ENCODE assay signal across 8 cellular contexts in the genomic region with DNA sequence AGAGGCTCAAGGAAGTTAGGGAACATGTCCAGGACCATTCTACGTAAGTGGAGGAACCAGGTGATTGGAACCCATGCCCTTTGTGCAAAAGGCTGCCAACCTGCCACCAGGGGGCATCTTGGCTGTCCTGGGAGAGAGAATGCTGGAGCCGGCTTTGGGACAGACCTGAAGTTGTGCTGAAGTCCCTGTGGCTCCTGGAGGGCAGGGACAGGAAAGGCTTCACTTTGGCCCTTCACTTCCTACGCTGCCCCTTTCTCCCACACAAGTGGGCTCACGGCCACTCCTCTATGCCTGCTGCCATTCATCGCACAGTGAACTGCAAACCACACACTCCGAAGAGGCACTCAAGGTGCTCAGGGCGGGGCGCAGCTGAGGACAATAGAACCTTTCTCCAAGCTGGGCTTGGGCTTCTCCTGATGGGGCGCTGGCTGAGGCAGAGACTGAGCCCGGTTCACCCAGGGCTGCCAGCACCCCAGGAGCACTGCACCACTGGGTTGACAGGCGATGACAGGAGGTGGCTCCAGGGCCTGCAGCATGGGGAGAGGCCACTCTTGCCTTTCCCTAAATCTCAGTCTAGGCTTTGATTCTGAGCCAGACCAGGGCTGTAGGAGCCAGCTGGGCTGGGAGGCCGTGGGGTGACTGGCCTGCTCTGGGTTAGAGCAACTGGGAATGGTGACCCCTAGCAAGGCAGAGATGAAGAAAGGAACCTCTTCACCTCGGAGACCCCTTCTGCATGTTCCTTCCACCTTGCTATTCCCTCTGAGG. TPM values are rescaled to one million over a fixed set of nuclear protein-coding genes. Genes with fewer than 3 reads are reported as not detected.
DNase-seq lines count a peak whose midpoint lies in the region; ATAC-seq and TF ChIP-seq lines count a peak whose summit lies in the region.

No MANE protein-coding gene starts in this region.

- DNase-seq in CD4-positive, alpha-beta memory T cell, result peak; percentile 33 to 54 (median 42)
- peak; percentile 23 for DNase-seq in activated T-cell treated with anti-CD3 and anti-CD28 coated beads for 24 hours (ENCODE audit: low read depth)
- peak; percentile 65 for DNase-seq in germinal center (ENCODE audit: low spot score)
- DNase-seq in stimulated activated CD4-positive, alpha-beta T cell treated with anti-CD3 and anti-CD28 coated beads, Interleukin-4, amount 100 ng/mL, for 48 hours (ENCODE audit: low read depth in 2 of 2), result peak; percentile 40 to 45
- DNase-seq in NCI-H2227 treated with DMSO at 0.1 percent for 48 hours (lab: John Stamatoyannopoulos, UW), result no peak

- H3K4me3 Mint-ChIP-seq in CD4-positive, alpha-beta memory T cell, result no peak overlapping the region

- no peaks in the 10 kb centered on the region for H3K27me3 Mint-ChIP-seq in CD4-positive, alpha-beta memory T cell

- H3K4me1 ChIP-seq in CD4-positive, alpha-beta memory T cell (ENCODE audit: insufficient read depth, low read length), result no peaks in the 10 kb centered on the region

- H3K9me3 ChIP-seq in CD4-positive, alpha-beta memory T cell (ENCODE audit: control insufficient read depth in 1 of 2, low read length in 2 of 2), result no peaks in the 10 kb centered on the region

- no peaks in the 10 kb centered on the region for H3K9me3 Mint-ChIP-seq in CD4-positive, alpha-beta memory T cell

- no peaks in the 10 kb centered on the region for H3K27me3 ChIP-seq in CD4-positive, alpha-beta memory T cell (ENCODE audit: insufficient read depth, low read length)

- H3K36me3 ChIP-seq in CD4-positive, alpha-beta memory T cell (ENCODE audit: insufficient read depth, low read length), result no peaks in the 10 kb centered on the region

- peaks cover 4 to 10% (median 8%) of the 10 kb centered on the region in 4 donors for H3K4me1 Mint-ChIP-seq in CD4-positive, alpha-beta memory T cell

- H3K36me3 Mint-ChIP-seq in CD4-positive, alpha-beta memory T cell, result no peaks in the 10 kb centered on the region

- intact Hi-C loops in CD4-positive, alpha-beta memory T cell (cut with micrococcal nuclease), result loop anchor here (1.0 kb wide), 1 partner anchor 220 kb away; no protein-coding TSS in a partner anchor

- H3K27ac Mint-ChIP-seq in CD4-positive, alpha-beta memory T cell, result peak overlapping the region in 1 of 7 donors; percentile 73

- no peak for TF ChIP-seq EP300 in Ishikawa (IDR thresholded peaks at IDR 0.05; ENCODE audit: borderline replicate concordance)

- POLR2A ChIA-PET in CD4-positive, alpha-beta memory T cell (lab: Charles Lee; ENCODE audit: partially characterized antibody), result interaction anchor here (1.3 to 15.6 kb wide), 4 partner anchors 11 to 223 kb away, joined by 4 to 201 read pairs (median 4); a partner anchor contains a TSS

- TF ChIP-seq RAD21 in Ishikawa (IDR thresholded peaks at IDR 0.05; ENCODE audit: low read depth), result peak; percentile 44; the same call in 1 of the 2 replicates

- ATAC-seq in HG02571 (IDR thresholded peaks at IDR 0.05; ENCODE audit: unreplicated experiment) (no peak), GM19463 (IDR thresholded peaks at IDR 0.05; ENCODE audit: unreplicated experiment) (no peak)

- CTCF ChIA-PET in CD4-positive, alpha-beta memory T cell (lab: Charles Lee; ENCODE audit: partially characterized antibody), result interaction anchor here (0.8 to 3.1 kb wide), 20 partner anchors 9 to 434 kb away, joined by 3 to 19 read pairs (median 5); partner anchors contain the start of gene SHF

- no peak overlapping the region for H3K27ac ChIP-seq in CD4-positive, alpha-beta memory T cell (ENCODE audit: low read depth, low read length)

- H3K4me3 ChIP-seq in CD4-positive, alpha-beta memory T cell (ENCODE audit: low read length in 2 of 2), result no peak overlapping the region

TF ChIP-seq in Ishikawa, 13 proteins besides CTCF, POLR2A, EP300 and RAD21:
- TF ChIP-seq CREB1 (IDR thresholded peaks at IDR 0.05; ENCODE audit: low read depth) (no peak), ZBTB7A (IDR thresholded peaks at IDR 0.05; ENCODE audit: low read depth) (no peak), EGR1 (IDR thresholded peaks at IDR 0.05) (no peak), USF1 (IDR thresholded peaks at IDR 0.05) (no peak), NFIC (IDR thresholded peaks at IDR 0.05) (no peak), TCF12 (IDR thresholded peaks at IDR 0.05; ENCODE audit: low read depth) (no peak), TAF1 (IDR thresholded peaks at IDR 0.05; ENCODE audit: low read depth) (no peak), TEAD4 (IDR thresholded peaks at IDR 0.05) (no peak), CEBPB (IDR thresholded peaks at IDR 0.05) (no peak), FOXM1 (IDR thresholded peaks at IDR 0.05; ENCODE audit: borderline replicate concordance, low read depth) (no peak), REST (IDR thresholded peaks at IDR 0.05; ENCODE audit: low read depth) (no peak), YY1 (IDR thresholded peaks at IDR 0.05; ENCODE audit: low read depth) (no peak)
- TF ChIP-seq, protein P1, sequence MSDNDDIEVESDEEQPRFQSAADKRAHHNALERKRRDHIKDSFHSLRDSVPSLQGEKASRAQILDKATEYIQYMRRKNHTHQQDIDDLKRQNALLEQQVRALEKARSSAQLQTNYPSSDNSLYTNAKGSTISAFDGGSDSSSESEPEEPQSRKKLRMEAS (IDR thresholded peaks at IDR 0.05), result no peak

RNA-seq across cellular contexts. Expression of gene SHF, which starts 8.4 kb away (rescaled TPM):
- 1 to 10 TPM; 5.3 to 6.7 TPM for total RNA-seq in CD4-positive, alpha-beta memory T cell
- polyA plus RNA-seq in CD4-positive, alpha-beta memory T cell, result 1 to 10 TPM in 1 of 2 donors, under 1 TPM in 1; 0.66 to 1.7 TPM

RNA-seq across cellular contexts. Expression of gene DUOX1, which starts 49.6 kb away (rescaled TPM):
- total RNA-seq in CD4-positive, alpha-beta memory T cell, result under 1 TPM; 0.06 to 0.19 TPM
- 1 to 10 TPM in 1 of 2 donors, under 1 TPM in 1; 0.19 to 2.9 TPM for polyA plus RNA-seq in CD4-positive, alpha-beta memory T cell

RNA-seq across cellular contexts. Expression of gene DUOXA1, which starts 49.7 kb away (rescaled TPM):
- under 1 TPM; 0.23 to 0.97 TPM for total RNA-seq in CD4-positive, alpha-beta memory T cell
- not detected for polyA plus RNA-seq in CD4-positive, alpha-beta memory T cell
